Comparison of ENCODE assay signal across 33 cellular contexts in the genomic region with DNA sequence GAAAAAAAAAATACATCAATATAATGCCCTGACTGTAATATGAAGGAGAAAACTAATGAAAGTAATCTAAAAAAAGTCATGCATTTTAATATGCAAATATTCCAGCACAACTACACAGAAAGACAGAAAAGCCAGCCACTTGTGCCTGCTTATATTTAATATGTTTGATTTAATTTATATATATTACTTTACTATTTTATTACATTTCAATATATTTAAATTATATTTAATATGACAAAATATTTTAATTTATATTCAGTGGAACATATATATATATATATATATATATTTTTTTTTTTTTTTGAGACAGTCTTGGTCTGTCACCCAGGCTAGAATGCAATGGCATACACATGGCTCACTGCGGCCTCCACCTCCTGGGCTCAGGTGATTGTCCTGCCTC. TPM values are rescaled to one million over a fixed set of nuclear protein-coding genes. Genes with fewer than 3 reads are reported as not detected.
"Had no signal": no experiment of that assay in that cellular context is flagged by ENCODE, and none has a peak within 500 bp of the region (broad histone marks: within the 10 kb centered on the region; RNA-seq: fewer than 3 reads in every experiment).

No MANE protein-coding gene starts in this region.

- H3K9me3 ChIP-seq: testis, thyroid gland, uterus had no signal

- FAIRE-seq: urothelium cell line had no signal

- H3K4me3 Mint-ChIP-seq: stimulated activated effector memory CD8-positive, alpha-beta T cell treated with anti-CD3 and anti-CD28 coated beads, Interleukin-12 subunit alpha, Interleukin-12 subunit beta, amount 100 ng/mL, for 72 hours; stimulated activated memory B cell treated with anti-CD40 and anti-IgM and Interleukin-4, amounts not matched to agents 10 μg/mL and 1 μg/mL and 100 μg/mL, for 72 hours; stimulated activated naive B cell treated with anti-CD40 and anti-IgM and Interleukin-4, amounts not matched to agents 10 μg/mL and 1 μg/mL and 100 μg/mL, for 72 hours; stimulated activated naive CD8-positive, alpha-beta T cell treated with anti-CD3 and anti-CD28 coated beads, Interleukin-15, amount 100 ng/mL, for 72 hours; stimulated activated naive CD8-positive, alpha-beta T cell treated with anti-CD3 and anti-CD28 coated beads, Interleukin-15, Interleukin-2, amounts not matched to agents 100 ng/mL and 50 ng/mL, for 24 hours; type B pancreatic cell had no signal

- H3K36me3 ChIP-seq: stomach, suprapubic skin, thoracic aorta, thyroid gland, tibial artery, tibial nerve, transverse colon, upper lobe of left lung, upper lobe of right lung, uterus, vagina had no signal

- H3K27ac Mint-ChIP-seq: stimulated activated effector memory CD8-positive, alpha-beta T cell treated with anti-CD3 and anti-CD28 coated beads, Interleukin-12 subunit alpha, Interleukin-12 subunit beta, amount 100 ng/mL, for 72 hours; stimulated activated memory B cell treated with anti-CD40 and anti-IgM and Interleukin-4, amounts not matched to agents 10 μg/mL and 1 μg/mL and 100 μg/mL, for 72 hours; stimulated activated naive B cell treated with anti-CD40 and anti-IgM and Interleukin-4, amounts not matched to agents 10 μg/mL and 1 μg/mL and 100 μg/mL, for 72 hours; stimulated activated naive CD8-positive, alpha-beta T cell treated with anti-CD3 and anti-CD28 coated beads, Interleukin-15, amount 100 ng/mL, for 72 hours; stimulated activated naive CD8-positive, alpha-beta T cell treated with anti-CD3 and anti-CD28 coated beads, Interleukin-15, Interleukin-2, amounts not matched to agents 100 ng/mL and 50 ng/mL, for 24 hours; type B pancreatic cell had no signal

- DNase-seq: stimulated activated CD4-positive, alpha-beta T cell treated with anti-CD3 and anti-CD28 coated beads, Interleukin-2, amount 100 ng/mL, for 48 hours; stimulated activated CD4-positive, alpha-beta T cell treated with anti-CD3 and anti-CD28 coated beads, Interleukin-4, amount 100 ng/mL, for 1 hour; stimulated activated CD4-positive, alpha-beta T cell treated with anti-CD3 and anti-CD28 coated beads, Interleukin-4, amount 100 ng/mL, for 24 hours; stimulated activated CD4-positive, alpha-beta T cell treated with anti-CD3 and anti-CD28 coated beads, Interleukin-4, amount 100 ng/mL, for 4 hours; stimulated activated CD8-positive, alpha-beta memory T cell treated with anti-CD3 and anti-CD28 coated beads, Interleukin-4, amount 100 ng/mL, for 48 hours; stimulated activated naive B cell treated with anti-CD40 and anti-IgM and Interleukin-4, amounts not matched to agents 10 μg/mL and 1 μg/mL and 100 μg/mL, for 72 hours; stimulated activated naive CD4-positive, alpha-beta T cell; stimulated activated naive CD4-positive, alpha-beta T cell treated with Interleukin-2 at 50 U/mL for 16 hours; stimulated activated naive CD8-positive, alpha-beta T cell treated with anti-CD3 and anti-CD28 coated beads, Interleukin-15, amount 100 ng/mL, for 72 hours; stimulated activated naive CD8-positive, alpha-beta T cell treated with anti-CD3 and anti-CD28 coated beads, Interleukin-15, Interleukin-2, amounts not matched to agents 100 U/mL and 50 U/mL, for 24 hours; stomach; substantia nigra; testis; thyroid gland; tibial artery; transverse colon; upper lobe of right lung; uterus had no signal

- H3K27me3 ChIP-seq: stomach, suprapubic skin, testis, thyroid gland, tibial artery, tibial nerve, transverse colon, upper lobe of left lung, upper lobe of right lung, uterus, vagina had no signal

- ATAC-seq: stimulated activated effector memory CD8-positive, alpha-beta T cell treated with anti-CD3 and anti-CD28 coated beads, Interleukin-12 subunit alpha, Interleukin-12 subunit beta, amount 100 ng/mL, for 72 hours; stimulated activated memory B cell treated with anti-CD40 and anti-IgM and Interleukin-4, amounts not matched to agents 10 μg/mL and 1 μg/mL and 100 μg/mL, for 72 hours; stimulated activated naive B cell treated with anti-CD40 and anti-IgM and Interleukin-4, amounts not matched to agents 10 μg/mL and 1 μg/mL and 100 μg/mL, for 72 hours; stimulated activated naive CD8-positive, alpha-beta T cell treated with anti-CD3 and anti-CD28 coated beads, Interleukin-15, amount 100 ng/mL, for 72 hours; stimulated activated naive CD8-positive, alpha-beta T cell treated with anti-CD3 and anti-CD28 coated beads, Interleukin-15, Interleukin-2, amounts not matched to agents 100 U/mL and 50 U/mL, for 24 hours; upper lobe of right lung had no signal

- H3K27ac ChIP-seq: stomach, suprapubic skin, testis, thoracic aorta, thyroid gland, tibial artery, tibial nerve, transverse colon, upper lobe of left lung, upper lobe of right lung, uterus, vagina had no signal

- H3K4me1 Mint-ChIP-seq: stimulated activated effector memory CD8-positive, alpha-beta T cell treated with anti-CD3 and anti-CD28 coated beads, Interleukin-12 subunit alpha, Interleukin-12 subunit beta, amount 100 ng/mL, for 72 hours; stimulated activated memory B cell treated with anti-CD40 and anti-IgM and Interleukin-4, amounts not matched to agents 10 μg/mL and 1 μg/mL and 100 μg/mL, for 72 hours; stimulated activated naive B cell treated with anti-CD40 and anti-IgM and Interleukin-4, amounts not matched to agents 10 μg/mL and 1 μg/mL and 100 μg/mL, for 72 hours; stimulated activated naive CD8-positive, alpha-beta T cell treated with anti-CD3 and anti-CD28 coated beads, Interleukin-15, amount 100 ng/mL, for 72 hours had no signal

- H3K4me1 ChIP-seq: stomach, suprapubic skin, testis, thyroid gland, tibial artery, tibial nerve, transverse colon, upper lobe of left lung, upper lobe of right lung, uterus, vagina had no signal

- H3K27me3 Mint-ChIP-seq: stimulated activated memory B cell treated with anti-CD40 and anti-IgM and Interleukin-4, amounts not matched to agents 10 μg/mL and 1 μg/mL and 100 μg/mL, for 72 hours; stimulated activated naive B cell treated with anti-CD40 and anti-IgM and Interleukin-4, amounts not matched to agents 10 μg/mL and 1 μg/mL and 100 μg/mL, for 72 hours; stimulated activated naive CD8-positive, alpha-beta T cell treated with anti-CD3 and anti-CD28 coated beads, Interleukin-15, amount 100 ng/mL, for 72 hours; stimulated activated naive CD8-positive, alpha-beta T cell treated with anti-CD3 and anti-CD28 coated beads, Interleukin-15, Interleukin-2, amounts not matched to agents 100 ng/mL and 50 ng/mL, for 24 hours; type B pancreatic cell had no signal

- H3K36me3 Mint-ChIP-seq: stimulated activated effector memory CD8-positive, alpha-beta T cell treated with anti-CD3 and anti-CD28 coated beads, Interleukin-12 subunit alpha, Interleukin-12 subunit beta, amount 100 ng/mL, for 72 hours; stimulated activated memory B cell treated with anti-CD40 and anti-IgM and Interleukin-4, amounts not matched to agents 10 μg/mL and 1 μg/mL and 100 μg/mL, for 72 hours; type B pancreatic cell had no signal

- H3K4me3 ChIP-seq: stomach, suprapubic skin, thoracic aorta, thyroid gland, tibial artery, tibial nerve, transverse colon, upper lobe of left lung, upper lobe of right lung, uterus, vagina had no signal

RNA-seq across cellular contexts. Expression of gene SAMD7, which starts 14.1 kb away (rescaled TPM):
- total RNA-seq: stomach, subcutaneous adipose tissue, suprapubic skin, temporal lobe, thoracic aorta, thyroid gland, tibial nerve, transverse colon, upper lobe of left lung, upper lobe of right lung, ureter, urinary bladder, uterus, vagina had no signal
- polyA plus RNA-seq: stomach, thymus, urinary bladder had no signal

RNA-seq across cellular contexts. Expression of gene LRRC31, which starts 27.5 kb away (rescaled TPM):
- total RNA-seq: temporal lobe, thoracic aorta, thyroid gland, tibial nerve, urinary bladder, vagina had no signal
- polyA plus RNA-seq: urinary bladder had no signal
